37 cellular contexts compared by ENCODE assay signal in the genomic region with DNA sequence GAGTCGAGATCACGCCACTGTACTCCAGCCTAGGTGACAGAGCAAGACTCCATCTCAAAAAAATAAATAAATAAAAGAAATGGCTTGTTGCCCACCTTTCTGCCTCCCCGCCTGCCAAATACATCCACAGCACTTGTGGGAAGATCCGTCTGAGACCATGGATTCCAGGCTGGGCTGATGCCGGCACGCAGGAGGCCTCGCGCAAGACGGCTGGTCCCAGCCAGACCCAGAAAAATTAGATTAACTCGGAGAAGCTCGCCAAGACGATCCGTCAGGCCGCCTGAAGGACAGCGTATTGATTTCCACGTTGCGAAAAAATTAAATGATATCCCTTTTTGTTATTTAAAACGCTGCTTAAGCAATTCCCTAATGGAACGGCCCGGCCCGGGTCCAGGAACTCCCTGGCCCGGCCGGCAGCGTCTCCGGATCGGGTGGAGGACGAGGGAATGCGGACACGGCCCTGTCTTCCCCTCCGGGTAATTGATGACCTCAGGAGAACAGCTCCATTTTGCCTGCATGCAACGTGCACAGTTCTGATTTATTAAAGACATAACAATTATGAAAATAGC. TPM values are rescaled to one million over a fixed set of nuclear protein-coding genes. Genes with fewer than 3 reads are reported as not detected.
"Had no signal": no experiment of that assay in that cellular context is flagged by ENCODE, and none has a peak within 500 bp of the region (broad histone marks: within the 10 kb centered on the region; RNA-seq: fewer than 3 reads in every experiment).

No MANE protein-coding gene starts in this region.

- ATAC-seq: activated CD8-positive, alpha-beta T cell treated with anti-CD3 and anti-CD28 coated beads for 36 hours; activated naive CD4-positive, alpha-beta T cell treated with anti-CD3 and anti-CD28 coated beads, Interleukin-2, amount 50 U/mL, for 72 hours; activated T-cell treated with anti-CD3 and anti-CD28 coated beads, Interleukin-2, amount 50 U/mL, for 4 hours; activated T-cell treated with anti-CD3 and anti-CD28 coated beads, Interleukin-2, amount 50 U/mL, for 72 hours; activated T-helper 17 cell treated with anti-CD3 and anti-CD28 coated beads, Interleukin-2, amount 50 U/mL, for 72 hours; body of pancreas had no signal

- H3K9me3 ChIP-seq: adrenal gland, body of pancreas had no signal

- H3K36me3 ChIP-seq: adrenal gland, brain microvascular endothelial cell, breast epithelium had no signal

- H3K27ac ChIP-seq: adrenal gland, body of pancreas, brain microvascular endothelial cell, breast epithelium, VCaP had no signal

- H3K4me3 ChIP-seq: adrenal gland, body of pancreas, breast epithelium had no signal

- DNase-seq: activated B cell treated with CpG ODN at 0.5 μM for 24 hours; activated CD4-positive, alpha-beta memory T cell treated with anti-CD3 and anti-CD28 coated beads for 36 hours; activated CD4-positive, alpha-beta T cell treated with anti-CD3 and anti-CD28 coated beads for 4 hours; activated CD4-positive, alpha-beta T cell treated with anti-CD3 and anti-CD28 coated beads, Interleukin-2, amount 10 ng/mL, durations not matched to agents 24 days and 14 days; activated CD4-positive, alpha-beta T cell treated with anti-CD3 and anti-CD28 coated beads, Interleukin-2, amount 50 U/mL, for 1 hour; activated CD4-positive, alpha-beta T cell treated with anti-CD3 and anti-CD28 coated beads, Interleukin-2, amount 50 U/mL, for 4 hours; activated CD4-positive, CD25-positive, alpha-beta regulatory T cell treated with anti-CD3 and anti-CD28 coated beads, Interleukin-2, amount 50 U/mL, for 72 hours; activated CD8-positive, alpha-beta memory T cell treated with anti-CD3 and anti-CD28 coated beads, Interleukin-2, amount 50 U/mL, for 4 hours; activated CD8-positive, alpha-beta T cell treated with anti-CD3 and anti-CD28 coated beads for 36 hours; activated effector memory CD4-positive, alpha-beta T cell treated with anti-CD3 and anti-CD28 coated beads, Interleukin-2, amount 50 U/mL, for 16 hours; activated gamma-delta T cell treated with Interleukin-2 at 50 U/mL for 16 hours; activated naive CD4-positive, alpha-beta T cell; activated naive CD4-positive, alpha-beta T cell treated with anti-CD3 and anti-CD28 coated beads for 36 hours; activated naive CD4-positive, alpha-beta T cell treated with anti-CD3 and anti-CD28 coated beads, Interleukin-2, amount 50 U/mL, for 16 hours; activated naive CD8-positive, alpha-beta T cell treated with anti-CD3 and anti-CD28 coated beads for 36 hours; activated T-cell treated with anti-CD3 and anti-CD28 coated beads for 4 hours; activated T-cell treated with anti-CD3 and anti-CD28 coated beads, Interleukin-2, amount 50 U/mL, for 1 hour; activated T-cell treated with anti-CD3 and anti-CD28 coated beads, Interleukin-2, amount 50 U/mL, for 4 hours; activated T-cell treated with anti-CD3 and anti-CD28 coated beads, Interleukin-2, amount 50 U/mL, for 72 hours; adrenal gland; amniotic stem cell; aorta; body of pancreas; brain microvascular endothelial cell; central memory CD4-positive, alpha-beta T cell; T-helper 1 cell; T-helper 2 cell; T-helper 9 cell had no signal

- H3K27me3 ChIP-seq: adrenal gland, body of pancreas, brain microvascular endothelial cell, breast epithelium had no signal

- H3K4me1 ChIP-seq: adrenal gland, body of pancreas, breast epithelium had no signal

RNA-seq across cellular contexts. Expression of gene ZNRF4, which starts 51.9 kb away (rescaled TPM):
- total RNA-seq: activated B cell treated with CpG ODN at 0.5 μM for 24 hours; activated CD4-positive, alpha-beta memory T cell treated with anti-CD3 and anti-CD28 coated beads for 36 hours; activated CD4-positive, alpha-beta T cell treated with anti-CD3 and anti-CD28 coated beads, Interleukin-2, amount 10 ng/mL, durations not matched to agents 24 days and 14 days; activated CD8-positive, alpha-beta memory T cell treated with anti-CD3 and anti-CD28 coated beads for 36 hours; activated CD8-positive, alpha-beta T cell treated with anti-CD3 and anti-CD28 coated beads for 36 hours; activated naive CD4-positive, alpha-beta T cell treated with anti-CD3 and anti-CD28 coated beads for 36 hours; activated naive CD4-positive, alpha-beta T cell treated with anti-CD3 and anti-CD28 coated beads, Interleukin-2, amount 50 U/mL, for 72 hours; activated naive CD8-positive, alpha-beta T cell treated with anti-CD3 and anti-CD28 coated beads for 36 hours; activated T-cell treated with anti-CD3 and anti-CD28 coated beads, Interleukin-2, amount 50 U/mL, for 4 hours; activated T-cell treated with anti-CD3 and anti-CD28 coated beads, Interleukin-2, amount 50 U/mL, for 72 hours; activated T-helper 1 cell treated with anti-CD3 and anti-CD28 coated beads, Interleukin-12 subunit alpha, Interleukin-12 subunit beta, Interleukin-2, Interleukin-4 antibody, amounts not matched to agents 30 ng/mL and 10 ng/mL and 1 ng/mL, durations not matched to agents 14 hours and 24 hours and 36 hours; activated T-helper 17 cell treated with anti-CD3 and anti-CD28 coated beads, Interleukin-2, amount 50 U/mL, for 72 hours; adrenal gland; aorta; astrocyte; body of pancreas; breast epithelium; cardiac septum; cerebellum had no signal
- polyA plus RNA-seq: adrenal gland, aorta had no signal
